Comparison of ENCODE assay signal across 28 cellular contexts in the genomic region with DNA sequence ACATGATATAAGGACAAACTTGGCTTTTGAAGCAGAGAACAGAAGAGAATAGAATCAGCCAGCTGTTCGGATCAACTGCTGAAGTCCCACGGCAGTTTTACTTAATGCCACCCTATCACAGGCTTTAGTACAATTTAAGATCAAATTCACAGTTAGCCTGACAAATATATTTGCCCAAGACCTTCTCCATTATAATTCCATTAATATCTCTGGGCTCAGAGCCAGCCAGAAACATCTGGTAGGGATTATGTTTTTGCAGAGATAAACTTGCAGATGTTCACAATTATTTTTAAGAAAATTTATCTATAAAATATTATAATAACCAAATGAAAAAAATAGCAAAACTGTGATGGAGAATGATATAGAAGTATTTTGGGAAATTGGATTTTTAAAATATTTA.
"Had no signal": no experiment of that assay in that cellular context is flagged by ENCODE, and none has a peak within 500 bp of the region (broad histone marks: within the 10 kb centered on the region; RNA-seq: fewer than 3 reads in every experiment).

No MANE protein-coding gene starts in this region.

- H3K36me3 ChIP-seq: brain microvascular endothelial cell, cardiac muscle cell, SJSA1 had no signal

- DNase-seq: activated B cell treated with CpG ODN at 0.5 μM for 24 hours; activated CD4-positive, alpha-beta memory T cell treated with anti-CD3 and anti-CD28 coated beads for 36 hours; activated CD4-positive, alpha-beta T cell treated with anti-CD3 and anti-CD28 coated beads for 1 hour; activated CD4-positive, alpha-beta T cell treated with anti-CD3 and anti-CD28 coated beads, Interleukin-2, amount 10 ng/mL, durations not matched to agents 24 days and 14 days; activated CD8-positive, alpha-beta memory T cell treated with anti-CD3 and anti-CD28 coated beads for 24 hours; activated gamma-delta T cell; activated naive CD4-positive, alpha-beta T cell treated with anti-CD3 and anti-CD28 coated beads for 36 hours; activated T-cell treated with anti-CD3 and anti-CD28 coated beads for 4 hours; activated T-cell treated with anti-CD3 and anti-CD28 coated beads, Interleukin-2, amount 50 U/mL, for 48 hours; brain microvascular endothelial cell; Kasumi-1; KBM-7; NCI-H1105 treated with DMSO at 0.1 percent for 48 hours; NCI-H1436 treated with DMSO at 0.1 percent for 48 hours; NCI-H187; NCI-H2081; NCI-H510A treated with DMSO at 0.1 percent for 48 hours; NK-92 treated with Interleukin-12 subunit alpha and Interleukin-12 subunit beta, amount 100 ng/mL, for 24 hours; SHP77; T-cell; T-helper 2 cell; T1000 had no signal

- ATAC-seq: activated T-helper 17 cell treated with anti-CD3 and anti-CD28 coated beads, Interleukin-2, amount 50 U/mL, for 72 hours; Panc1; T-cell had no signal

- H3K4me3 ChIP-seq: cardiac muscle cell, SJSA1 had no signal

- FAIRE-seq: TTC549 had no signal

- H3K27ac ChIP-seq: brain microvascular endothelial cell, cardiac muscle cell, RWPE1, SJSA1 had no signal

- H3K9me3 ChIP-seq: SJSA1 had no signal
